8 cellular contexts compared by ENCODE assay signal in genomic region chr4:139099366-139099982, GRCh38.
A peak's percentile ranks its signal among the peaks of the same experiment; 100 is the strongest.
DNase-seq lines count a peak whose midpoint lies in the region; ATAC-seq and TF ChIP-seq lines count a peak whose summit lies in the region.

No MANE protein-coding gene starts in this region.

- no peak overlapping the region for H2BK15ac ChIP-seq in mesendoderm (replicated peaks; ENCODE audit: low read depth)

- peak; percentile 89 for TF ChIP-seq CTCF in C4-2B (conservative IDR thresholded peaks at IDR 0.05)

- no peak overlapping the region for H3K18ac ChIP-seq in mesendoderm (ENCODE audit: low read length)

- H3K23ac ChIP-seq in mesendoderm (ENCODE audit: low read length) = no peak overlapping the region

- no peak overlapping the region for H4K8ac ChIP-seq in mesendoderm (ENCODE audit: low read depth, low read length)

- no peak overlapping the region for H2BK120ac ChIP-seq in mesendoderm (ENCODE audit: low read depth, low read length)

- no peaks in the 10 kb centered on the region for H3K36me3 ChIP-seq in mesendoderm (ENCODE audit: control insufficient read depth, insufficient read depth, low read length)

- no peak overlapping the region for H3K56ac ChIP-seq in mesendoderm (ENCODE audit: low read length)

- no peaks in the 10 kb centered on the region for H3K27me3 ChIP-seq in mesendoderm (ENCODE audit: insufficient read depth, low read length, poor library complexity)

- no peak overlapping the region for H3K4ac ChIP-seq in mesendoderm (ENCODE audit: low read depth, low read length)

- no CpG with 5 or more reads among the region's 2 CpGs for whole genome bisulfite sequencing in mesendoderm (ENCODE audit: extremely low coverage, insufficient coverage, low lambda C conversion rate)

- peak; percentile 65 for ATAC-seq in HG03575 (IDR thresholded peaks at IDR 0.05; ENCODE audit: extremely low read depth, insufficient number of reproducible peaks, low FRiP score, unreplicated experiment)

- peaks cover 2% of the 10 kb centered on the region for H3K79me2 ChIP-seq in mesendoderm (ENCODE audit: control insufficient read depth, insufficient read depth, low read length)

- H3K27ac ChIP-seq in C4-2B = no peak overlapping the region
- no peak overlapping the region for H3K27ac ChIP-seq in mesendoderm (ENCODE audit: low read depth, low read length)

- no peak overlapping the region for H2BK5ac ChIP-seq in mesendoderm (ENCODE audit: low read length)

- H3K9ac ChIP-seq in mesendoderm (ENCODE audit: low read length) = no peak overlapping the region

- no peak overlapping the region for H3K4me2 ChIP-seq in mesendoderm (ENCODE audit: low read length)

- DNase-seq in GM19238 (ENCODE audit: insufficient read length, low spot score) = peak; percentile 37
- DNase-seq in NCI-H748 treated with DMSO at 0.1 percent for 48 hours (lab: John Stamatoyannopoulos, UW) = peak; percentile 55
- peak; percentile 71 to 75 for DNase-seq in activated CD4-positive, alpha-beta T cell treated with anti-CD3 and anti-CD28 coated beads, Interleukin-2, amount 50 U/mL, for 48 hours
- DNase-seq in effector CD8-positive, alpha-beta T cell (lab: John Stamatoyannopoulos, UW) = peak; percentile 58
- DNase-seq in mesendoderm = peak; percentile 91
- peak; percentile 45 to 59 for DNase-seq in stimulated activated CD8-positive, alpha-beta memory T cell treated with anti-CD3 and anti-CD28 coated beads, Interleukin-4, amount 100 ng/mL, for 1 hour (ENCODE audit: low read depth in 2 of 2, low spot score in 1 of 2)

- H3K4me1 ChIP-seq in mesendoderm (ENCODE audit: control insufficient read depth, low read depth, low read length) = peaks cover 3% of the 10 kb centered on the region

- H4K5ac ChIP-seq in mesendoderm (ENCODE audit: low read length) = no peak overlapping the region

- no peak overlapping the region for H2AK5ac ChIP-seq in mesendoderm (ENCODE audit: low read length)

- H3K4me3 ChIP-seq in mesendoderm (ENCODE audit: low read length) = no peak overlapping the region

- H3K79me1 ChIP-seq in mesendoderm (ENCODE audit: low read length) = peaks cover 3% of the 10 kb centered on the region

Comparison
In these comparisons a context has a peak if more than half of its experiments do, and no peak if none do; other contexts are left out.
1. DNase-seq: peak in every context shown above with its lines; median percentile 91 in mesendoderm; 73 in activated CD4-positive, alpha-beta T cell treated with anti-CD3 and anti-CD28 coated beads, Interleukin-2, amount 50 U/mL, for 48 hours; 58 in effector CD8-positive, alpha-beta T cell; 55 in NCI-H748 treated with DMSO at 0.1 percent for 48 hours; 52 in stimulated activated CD8-positive, alpha-beta memory T cell treated with anti-CD3 and anti-CD28 coated beads, Interleukin-4, amount 100 ng/mL, for 1 hour; 37 in GM19238.